In the genomic region with DNA sequence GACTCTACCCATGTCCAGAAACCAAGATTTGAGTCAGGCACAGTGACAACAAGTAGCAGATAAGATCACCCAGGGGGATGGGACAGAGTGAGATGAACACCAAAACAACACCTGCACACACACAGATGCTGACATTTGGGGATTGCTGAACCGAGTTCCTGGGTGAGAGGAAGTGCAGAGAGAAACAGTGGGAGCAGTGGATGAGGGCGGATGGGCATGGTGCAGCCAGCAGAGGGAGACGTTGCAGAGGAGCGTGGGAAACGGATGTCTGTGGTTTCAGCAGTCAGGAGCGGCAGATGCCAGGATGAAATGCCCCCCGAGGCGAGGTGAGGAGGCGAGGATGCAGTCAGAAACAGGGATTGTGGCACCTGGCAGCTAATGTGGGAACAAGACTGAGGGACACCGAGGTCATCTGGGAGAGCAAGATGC, we compare ENCODE assay signal across 8 cellular contexts.
DNase-seq lines count a peak whose midpoint lies in the region; ATAC-seq, FAIRE-seq and TF ChIP-seq lines count a peak whose summit lies in the region.

No MANE protein-coding gene starts in this region.

- peak; percentile 78 for FAIRE-seq in endothelial cell of umbilical vein (lab: Jason Lieb, UNC)

- TF ChIP-seq CTCF in AG04449 (IDR thresholded peaks at IDR 0.05; ENCODE audit: insufficient read depth, low read length, missing control alignments) (peak; percentile 30), GM12873 (IDR thresholded peaks at IDR 0.05; ENCODE audit: insufficient read depth, low read depth, low read length, missing control alignments) (peak; percentile 25), OCI-LY3 (IDR thresholded peaks at IDR 0.05; ENCODE audit: low read depth, low read length) (peak; percentile 36), endothelial cell of umbilical vein (IDR thresholded peaks at IDR 0.05; ENCODE audit: extremely low read depth in 1 of 2, insufficient read depth in 1 of 2, low read depth in 1 of 2, low read length in 2 of 2) (peak; percentile 16 to 50), smooth muscle cell (IDR thresholded peaks at IDR 0.05; ENCODE audit: borderline replicate concordance, insufficient read depth, poor library complexity, severe bottlenecking) (no peak)

- CTCF ChIA-PET in AG04449 (lab: Yijun Ruan, JAX) (no interaction called here), endothelial cell of umbilical vein (lab: Charles Lee) (no interaction called here)

- intact Hi-C loops in endothelial cell of umbilical vein (cut with micrococcal nuclease) = no loop called here

- H4K20me1 ChIP-seq in OCI-LY3 (ENCODE audit: insufficient read depth, low read length) (no peaks in the 10 kb centered on the region), endothelial cell of umbilical vein (replicated peaks; ENCODE audit: control insufficient read depth, extremely low read depth, insufficient read depth, low read length) (no peaks in the 10 kb centered on the region), smooth muscle cell (ENCODE audit: low read depth) (no peaks in the 10 kb centered on the region)

- H3K27ac ChIP-seq in OCI-LY3 (ENCODE audit: low read length) = no peak overlapping the region
- no peak overlapping the region for H3K27ac ChIP-seq in endothelial cell of umbilical vein (ENCODE audit: insufficient read depth, low read depth, low read length)
- no peak overlapping the region for H3K27ac ChIP-seq in smooth muscle cell (ENCODE audit: low read depth)

- H3K4me1 ChIP-seq in OCI-LY3 (ENCODE audit: low read length) (peaks cover 13% of the 10 kb centered on the region), endothelial cell of umbilical vein (ENCODE audit: control insufficient read depth, extremely low read depth, insufficient read depth, low read length) (no peaks in the 10 kb centered on the region), smooth muscle cell (ENCODE audit: low read depth) (no peaks in the 10 kb centered on the region)

- dilution Hi-C loops in endothelial cell of umbilical vein (cut with MboI; ENCODE audit: extremely low pct_ligation_motif_present, low sequenced_read_pairs) = no loop called here

- H3K27me3 ChIP-seq in OCI-LY3 (ENCODE audit: low read depth, low read length) = no peaks in the 10 kb centered on the region
- H3K27me3 ChIP-seq in endothelial cell of umbilical vein (ENCODE audit: control insufficient read depth in 2 of 2, insufficient read depth in 2 of 2, low read length in 2 of 2) = no peaks in the 10 kb centered on the region
- H3K27me3 ChIP-seq in smooth muscle cell (ENCODE audit: low read depth) = no peaks in the 10 kb centered on the region

- no peaks in the 10 kb centered on the region for H3K36me3 ChIP-seq in OCI-LY3 (replicated peaks; ENCODE audit: low read depth, low read length)
- H3K36me3 ChIP-seq in endothelial cell of umbilical vein (ENCODE audit: control insufficient read depth in 2 of 2, extremely low read depth in 1 of 2, insufficient read depth in 2 of 2, low read length in 2 of 2) = no peaks in the 10 kb centered on the region
- H3K36me3 ChIP-seq in smooth muscle cell (ENCODE audit: low read depth) = no peaks in the 10 kb centered on the region

- POLR2A ChIA-PET in AG04449 (lab: Yijun Ruan, JAX) = no interaction called here
- POLR2A ChIA-PET in endothelial cell of umbilical vein (lab: Charles Lee) = no interaction called here

- no peak overlapping the region for H3K4me2 ChIP-seq in OCI-LY3 (ENCODE audit: low read length)
- no peak overlapping the region for H3K4me2 ChIP-seq in endothelial cell of umbilical vein (ENCODE audit: insufficient read depth, low read length)
- no peak overlapping the region for H3K4me2 ChIP-seq in smooth muscle cell

- H3K9ac ChIP-seq in OCI-LY3 (ENCODE audit: low read length) (no peak overlapping the region), endothelial cell of umbilical vein (replicated peaks; ENCODE audit: extremely low read depth, insufficient read depth, low read length) (no peak overlapping the region), smooth muscle cell (ENCODE audit: low read depth) (no peak overlapping the region)

- no peak overlapping the region for H3K4me3 ChIP-seq in AG04449 (ENCODE audit: low read depth, low read length)
- H3K4me3 ChIP-seq in OCI-LY3 (ENCODE audit: low read length) = no peak overlapping the region
- no peak overlapping the region for H3K4me3 ChIP-seq in endothelial cell of umbilical vein (replicated peaks in 1 of 3; ENCODE audit: insufficient read depth in 1 of 3, low read depth in 1 of 3, low read length in 3 of 3)
- H3K4me3 ChIP-seq in smooth muscle cell = no peak overlapping the region

- no peaks in the 10 kb centered on the region for H3K9me1 ChIP-seq in endothelial cell of umbilical vein (replicated peaks; ENCODE audit: control insufficient read depth, extremely low read depth, insufficient read depth, low read length)

- ATAC-seq in esophagus mucosa = no peak

- no peak for TF ChIP-seq POLR2A in endothelial cell of umbilical vein (IDR thresholded peaks at IDR 0.05; ENCODE audit: low read depth, low read length)

- DNase-seq in AG04449 (ENCODE audit: low read depth, low spot score) = no peak
- DNase-seq in endothelial cell of umbilical vein (ENCODE audit: low read depth, low spot score) = peak; percentile 10
- no peak for DNase-seq in nucleus accumbens (lab: John Stamatoyannopoulos, UW)
- no peak for DNase-seq in DMS153 treated with DMSO at 0.1 percent for 48 hours (lab: John Stamatoyannopoulos, UW; ENCODE audit: unreplicated experiment)
- no peak for DNase-seq in smooth muscle cell (lab: John Stamatoyannopoulos, UW; ENCODE audit: unreplicated experiment)

- H3K79me2 ChIP-seq in OCI-LY3 (ENCODE audit: low read length) = no peaks in the 10 kb centered on the region
- no peaks in the 10 kb centered on the region for H3K79me2 ChIP-seq in endothelial cell of umbilical vein (ENCODE audit: control insufficient read depth, insufficient read depth, low read length)
- no peaks in the 10 kb centered on the region for H3K79me2 ChIP-seq in smooth muscle cell (ENCODE audit: low read depth)

- H2AFZ ChIP-seq in OCI-LY3 (ENCODE audit: low read depth, low read length) (no peak overlapping the region), endothelial cell of umbilical vein (ENCODE audit: low read depth, low read length) (no peak overlapping the region), smooth muscle cell (ENCODE audit: low read depth) (no peak overlapping the region)

- 65% methylated on average over 10 of the region's 10 CpGs for WGBS in smooth muscle cell (ENCODE audit: low lambda C conversion rate)

- no peaks in the 10 kb centered on the region for H3K9me3 ChIP-seq in OCI-LY3 (ENCODE audit: insufficient read depth, low read length)
- H3K9me3 ChIP-seq in endothelial cell of umbilical vein (replicated peaks; ENCODE audit: control insufficient read depth, insufficient read depth, low read length) = no peaks in the 10 kb centered on the region
- no peaks in the 10 kb centered on the region for H3K9me3 ChIP-seq in smooth muscle cell (replicated peaks; ENCODE audit: low read depth)

- no peaks in the 10 kb centered on the region for H3F3A ChIP-seq in smooth muscle cell (ENCODE audit: low read depth)

- BruUV-seq in endothelial cell of umbilical vein (replicated peaks; lab: Mats Ljungman, UMichigan) = no TSS peak

TF ChIP-seq in endothelial cell of umbilical vein, 7 proteins besides CTCF, POLR2A, EP300 and RAD21:
- no peak for TF ChIP-seq GATA2 (IDR thresholded peaks at IDR 0.05; ENCODE audit: insufficient read depth, insufficient read length, low read depth, low read length)
TF ChIP-seq in endothelial cell of umbilical vein: peak in this region for 0.
